ENCODE assay signal across 12 cellular contexts in the genomic region with DNA sequence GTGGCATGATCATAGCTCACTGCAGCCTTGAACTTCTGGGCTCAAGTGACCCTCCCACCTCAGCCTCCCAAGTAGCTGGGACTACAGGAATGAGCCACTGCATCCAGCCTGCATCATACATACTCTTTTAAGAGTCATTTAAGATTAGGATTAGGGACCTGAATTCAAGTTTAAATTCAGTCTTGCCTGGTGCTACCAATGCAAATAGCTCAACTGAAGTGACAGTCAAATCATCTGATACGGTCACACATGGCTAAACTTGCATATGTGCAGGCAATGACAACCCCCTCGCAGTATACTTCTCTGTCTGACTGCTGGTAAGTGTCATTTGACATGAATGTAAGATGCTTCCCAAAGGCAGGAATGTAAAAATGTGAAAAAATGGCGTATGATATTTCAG. TPM values are rescaled to one million over a fixed set of nuclear protein-coding genes. Genes with fewer than 3 reads are reported as not detected.
DNase-seq lines count a peak whose midpoint lies in the region; ATAC-seq and TF ChIP-seq lines count a peak whose summit lies in the region.
"Had no signal": no experiment of that assay in that cellular context is flagged by ENCODE, and none has a peak within 500 bp of the region (broad histone marks: within the 10 kb centered on the region; RNA-seq: fewer than 3 reads in every experiment).

No MANE protein-coding gene starts in this region.

- intact Hi-C loops in left colon (cut with DNase I, micrococcal nuclease), result no loop called here

- no peak overlapping the region for H3K27ac Mint-ChIP-seq in glutamatergic neuron (ENCODE audit: unreplicated experiment)
- H3K27ac Mint-ChIP-seq: endodermal cell had no signal

- H3K4me1 Mint-ChIP-seq in glutamatergic neuron (ENCODE audit: low read depth, unreplicated experiment), result no peaks in the 10 kb centered on the region

- no peaks in the 10 kb centered on the region for H3K36me3 Mint-ChIP-seq in glutamatergic neuron (ENCODE audit: unreplicated experiment)

- peaks cover 3% of the 10 kb centered on the region for H3K9me3 Mint-ChIP-seq in glutamatergic neuron (ENCODE audit: unreplicated experiment)
- H3K9me3 Mint-ChIP-seq: activated T-helper 1 cell treated with anti-CD3 and anti-CD28 coated beads, Interleukin-12 subunit alpha, Interleukin-12 subunit beta, Interleukin-2, Interleukin-4 antibody, amounts not matched to agents 30 ng/mL and 10 ng/mL and 1 ng/mL, durations not matched to agents 14 hours and 24 hours and 36 hours had no signal

- DNase-seq in left lobe of liver (ENCODE audit: low spot score) (peak; percentile 5), glutamatergic neuron (no peak), NCI-H82 (lab: John Stamatoyannopoulos, UW) (no peak), left colon (no peak), NCI-H1694 (lab: John Stamatoyannopoulos, UW) (no peak)
- DNase-seq: endodermal cell, left lung, small intestine had no signal

- H3K4me3 Mint-ChIP-seq in glutamatergic neuron (ENCODE audit: unreplicated experiment), result no peak overlapping the region
- H3K4me3 Mint-ChIP-seq: endodermal cell had no signal

- ATAC-seq in GM18511 (IDR thresholded peaks at IDR 0.05; ENCODE audit: unreplicated experiment) (peak; percentile 62), GM21528 (IDR thresholded peaks at IDR 0.05; ENCODE audit: low FRiP score, unreplicated experiment) (peak; percentile 54), HG03342 (IDR thresholded peaks at IDR 0.05; ENCODE audit: unreplicated experiment) (peak; percentile 39), left lobe of liver (no peak), left colon (no peak)

- TF ChIP-seq CTCF in glutamatergic neuron (IDR thresholded peaks at IDR 0.05; ENCODE audit: partially characterized antibody, unreplicated experiment), result no peak

- H3K27me3 Mint-ChIP-seq in glutamatergic neuron (ENCODE audit: unreplicated experiment), result peaks cover 2% of the 10 kb centered on the region

RNA-seq across cellular contexts. Expression of gene TMEM131, which starts 31.8 kb away (rescaled TPM):
- total RNA-seq in left lobe of liver, result 14.7 TPM
- 36.6 TPM for total RNA-seq in glutamatergic neuron (ENCODE audit: unreplicated experiment)
- total RNA-seq in left colon, result 10 to 100 TPM; 80.6 to 89.5 TPM

RNA-seq across cellular contexts. Expression of gene VWA3B, which starts 59.4 kb away (rescaled TPM):
- total RNA-seq in left lobe of liver (0.18 TPM), glutamatergic neuron (ENCODE audit: unreplicated experiment) (not detected), left colon (1 to 10 TPM; 2.9 to 3.9 TPM)
- total RNA-seq: activated T-helper 1 cell treated with anti-CD3 and anti-CD28 coated beads, Interleukin-12 subunit alpha, Interleukin-12 subunit beta, Interleukin-2, Interleukin-4 antibody, amounts not matched to agents 30 ng/mL and 10 ng/mL and 1 ng/mL, durations not matched to agents 14 hours and 24 hours and 36 hours had no signal

Comparison
In these comparisons a context has a peak if more than half of its experiments do, and no peak if none do; other contexts are left out.
1. ATAC-seq: peak in GM18511 (single experiment), GM21528 (single experiment) and HG03342 (single experiment); none in left lobe of liver (single experiment) and left colon (single experiment).